In genomic region chr9:124818431-124819281, GRCh38 we compare ENCODE assay signal across 1 cellular context.
TF ChIP-seq lines count a peak whose summit lies in the region.

No MANE protein-coding gene starts in this region.

TF ChIP-seq in HepG2, 621 proteins besides CTCF, POLR2A, EP300 and RAD21 (continued from another document and continues in another):
- TF ChIP-seq ZUFSP (CRISPR knock-in tag; IDR thresholded peaks at IDR 0.05; ENCODE audit: borderline replicate concordance) (no peak), SCMH1 (CRISPR knock-in tag; IDR thresholded peaks at IDR 0.05; ENCODE audit: borderline replicate concordance) (no peak), CSRNP1 (CRISPR knock-in tag; IDR thresholded peaks at IDR 0.05) (no peak), ISX (CRISPR knock-in tag; conservative IDR thresholded peaks at IDR 0.05) (no peak), PATZ1 (CRISPR knock-in tag; IDR thresholded peaks at IDR 0.05) (peak; percentile 65), CEBPB (IDR thresholded peaks at IDR 0.05; ENCODE audit: borderline replicate concordance, low read depth, low read length) (no peak), CHCHD3 (CRISPR knock-in tag; IDR thresholded peaks at IDR 0.05) (no peak), BRCA1 (CRISPR knock-in tag; IDR thresholded peaks at IDR 0.05) (no peak), EEA1 (CRISPR knock-in tag; IDR thresholded peaks at IDR 0.05; ENCODE audit: borderline replicate concordance) (0 out of 2 replicates have a peak, but pooled peaks have one; percentile 59), ZNF354B (CRISPR knock-in tag; IDR thresholded peaks at IDR 0.05) (no peak), IKZF5 (CRISPR knock-in tag; IDR thresholded peaks at IDR 0.05) (0 out of 2 replicates have a peak, but pooled peaks have one; percentile 18), ARNTL (CRISPR knock-in tag; IDR thresholded peaks at IDR 0.05) (peak; percentile 66; the same call in 1 of the 2 replicates), KIAA2018 (CRISPR knock-in tag; IDR thresholded peaks at IDR 0.05; ENCODE audit: borderline replicate concordance) (no peak), ZMYM4 (CRISPR knock-in tag; IDR thresholded peaks at IDR 0.05) (peak; percentile 36; the same call in 1 of the 2 replicates), NFYB (CRISPR knock-in tag; IDR thresholded peaks at IDR 0.05) (peak; percentile 8; the same call in 1 of the 2 replicates), STAT5B (CRISPR knock-in tag; IDR thresholded peaks at IDR 0.05) (no peak), ZNF432 (CRISPR knock-in tag; IDR thresholded peaks at IDR 0.05; ENCODE audit: borderline replicate concordance) (no peak), ZBTB4 (CRISPR knock-in tag; IDR thresholded peaks at IDR 0.05; ENCODE audit: borderline replicate concordance) (no peak; the same call in 1 of the 2 replicates), ZBTB44 (CRISPR knock-in tag; IDR thresholded peaks at IDR 0.05) (no peak), ZNF790 (CRISPR knock-in tag; IDR thresholded peaks at IDR 0.05; ENCODE audit: borderline replicate concordance) (no peak), MTERF4 (CRISPR knock-in tag; IDR thresholded peaks at IDR 0.05) (no peak), ZNF607 (CRISPR knock-in tag; IDR thresholded peaks at IDR 0.05; ENCODE audit: borderline replicate concordance) (no peak), ZNF597 (CRISPR knock-in tag; IDR thresholded peaks at IDR 0.05) (no peak), HNF1B (CRISPR knock-in tag; IDR thresholded peaks at IDR 0.05) (no peak), SPEN (CRISPR knock-in tag; IDR thresholded peaks at IDR 0.05; ENCODE audit: low read depth) (peak; percentile 68; the same call in 1 of the 2 replicates), CENPT (CRISPR knock-in tag; IDR thresholded peaks at IDR 0.05; ENCODE audit: low read depth) (no peak), ZFYVE20 (CRISPR knock-in tag; IDR thresholded peaks at IDR 0.05; ENCODE audit: borderline replicate concordance, low read depth) (no peak), RBM39 (IDR thresholded peaks at IDR 0.05; ENCODE audit: low read depth, low read length, poor library complexity, severe bottlenecking) (peak; percentile 54), NCOA2 (CRISPR knock-in tag; IDR thresholded peaks at IDR 0.05) (0 out of 2 replicates have a peak, but pooled peaks have one; percentile 13), TP53 (CRISPR knock-in tag; conservative IDR thresholded peaks at IDR 0.05) (no peak; the same call in 1 of the 2 replicates), ATM (IDR thresholded peaks at IDR 0.05; ENCODE audit: borderline replicate concordance) (no peak)
